20 cellular contexts compared by ENCODE assay signal in the genomic region with DNA sequence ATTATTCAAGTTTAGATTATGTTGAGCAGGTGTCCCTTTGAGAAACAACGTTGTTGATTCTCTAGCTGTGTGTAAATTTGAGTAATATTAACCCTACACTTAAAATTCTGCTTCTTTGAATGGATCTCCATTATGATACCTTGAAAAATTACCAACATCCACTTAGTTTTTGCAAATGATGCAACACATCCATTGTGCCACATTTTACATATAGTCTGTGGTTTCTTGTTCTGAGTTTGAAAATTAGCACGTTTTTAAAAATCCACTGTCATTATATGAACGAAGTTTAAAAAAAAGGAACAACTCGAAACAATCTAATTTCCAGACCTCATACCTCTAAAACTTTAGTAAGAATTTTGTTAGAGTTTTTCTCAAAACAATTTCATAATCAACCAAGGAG. TPM values are rescaled to one million over a fixed set of nuclear protein-coding genes. Genes with fewer than 3 reads are reported as not detected.
DNase-seq lines count a peak whose midpoint lies in the region; ATAC-seq, FAIRE-seq and TF ChIP-seq lines count a peak whose summit lies in the region.
"Had no signal": no experiment of that assay in that cellular context is flagged by ENCODE, and none has a peak within 500 bp of the region (broad histone marks: within the 10 kb centered on the region; RNA-seq: fewer than 3 reads in every experiment).

No MANE protein-coding gene starts in this region.

- ATAC-seq in GM19463 (IDR thresholded peaks at IDR 0.05; ENCODE audit: unreplicated experiment) (peak; percentile 2), upper lobe of right lung (no peak)
- ATAC-seq: Panc1 had no signal

- peaks cover 73% of the 10 kb centered on the region for H3K36me3 ChIP-seq in upper lobe of right lung
- peaks cover 9 to 16% of the 10 kb centered on the region in 2 donors for H3K36me3 ChIP-seq in thyroid gland

- intact Hi-C loops in upper lobe of right lung (cut with DNase I) = no loop called here
- intact Hi-C loops in thyroid gland (cut with DNase I) = no loop called here

- 90 to 95% methylated on average over 4 of the region's 4 CpGs for WGBS in thyroid gland, 2 donors

- H3K9me3 ChIP-seq in upper lobe of right lung = no peaks in the 10 kb centered on the region
- H3K9me3 ChIP-seq in thyroid gland = no peaks in the 10 kb centered on the region
- H3K9me3 ChIP-seq: SJSA1 had no signal

- H3K4me1 ChIP-seq in upper lobe of right lung = no peaks in the 10 kb centered on the region
- no peaks in the 10 kb centered on the region for H3K4me1 ChIP-seq in thyroid gland
- H3K4me1 ChIP-seq: SJSA1 had no signal

- peak; percentile 72 for FAIRE-seq in D721Med (lab: Jason Lieb, UNC)

- H3K4me3 ChIP-seq in upper lobe of right lung (no peak overlapping the region), thyroid gland (replicated peaks in 1 of 3) (no peak overlapping the region)
- H3K4me3 ChIP-seq: SJSA1 had no signal

- H3K27me3 ChIP-seq in upper lobe of right lung (no peaks in the 10 kb centered on the region), thyroid gland (no peaks in the 10 kb centered on the region)
- H3K27me3 ChIP-seq: SJSA1 had no signal

- no peak for TF ChIP-seq CTCF in D721Med (IDR thresholded peaks at IDR 0.05; ENCODE audit: insufficient read depth, missing control alignments)
- no peak for TF ChIP-seq CTCF in upper lobe of right lung (IDR thresholded peaks at IDR 0.05)
- TF ChIP-seq CTCF in thyroid gland (IDR thresholded peaks at IDR 0.05) = no peak

- TF ChIP-seq POLR2A in thyroid gland (IDR thresholded peaks at IDR 0.05) = no peak

- no peak overlapping the region for H3K27ac ChIP-seq in upper lobe of right lung
- no peak overlapping the region for H3K27ac ChIP-seq in thyroid gland
- H3K27ac ChIP-seq: SJSA1 had no signal

- DNase-seq in D721Med (ENCODE audit: insufficient read length, low spot score) (no peak), NCI-H2081 treated with DMSO at 0.1 percent for 48 hours (lab: John Stamatoyannopoulos, UW) (peak; percentile 26), amniotic epithelial cell (ENCODE audit: low read depth) (peak; percentile 24), upper lobe of right lung (no peak), thyroid gland (no peak)
- no peak for DNase-seq in stimulated activated CD4-positive, alpha-beta T cell treated with anti-CD3 and anti-CD28 coated beads, Interleukin-4, amount 100 ng/mL, for 24 hours
- DNase-seq: CD4-positive, CD25-positive, alpha-beta regulatory T cell; COR-L47; DMS 273 treated with DMSO at 0.1 percent for 48 hours; DND-41; GOT3; NCI-H1092 treated with DMSO at 0.1 percent for 48 hours; NCI-H1436 treated with DMSO at 0.1 percent for 48 hours; NCI-H2029 treated with DMSO at 0.1 percent for 48 hours; NCI-H2171; NCI-H345; NCI-H524 had no signal

RNA-seq across cellular contexts. Expression of gene PIK3C3, which starts 37.7 kb away (rescaled TPM):
- total RNA-seq in upper lobe of right lung = 54.2 TPM
- total RNA-seq in thyroid gland = 10 to 100 TPM; 61.3 to 77.4 (median 72.5) TPM

Comparison
In these comparisons a context has a peak if more than half of its experiments do, and no peak if none do; other contexts are left out.
1. DNase-seq: peak in NCI-H2081 treated with DMSO at 0.1 percent for 48 hours (single experiment) and amniotic epithelial cell (single experiment); none in D721Med (single experiment), stimulated activated CD4-positive, alpha-beta T cell treated with anti-CD3 and anti-CD28 coated beads, Interleukin-4, amount 100 ng/mL, for 24 hours (single experiment), upper lobe of right lung (single experiment) and thyroid gland (0 of 2).